In the genomic region with DNA sequence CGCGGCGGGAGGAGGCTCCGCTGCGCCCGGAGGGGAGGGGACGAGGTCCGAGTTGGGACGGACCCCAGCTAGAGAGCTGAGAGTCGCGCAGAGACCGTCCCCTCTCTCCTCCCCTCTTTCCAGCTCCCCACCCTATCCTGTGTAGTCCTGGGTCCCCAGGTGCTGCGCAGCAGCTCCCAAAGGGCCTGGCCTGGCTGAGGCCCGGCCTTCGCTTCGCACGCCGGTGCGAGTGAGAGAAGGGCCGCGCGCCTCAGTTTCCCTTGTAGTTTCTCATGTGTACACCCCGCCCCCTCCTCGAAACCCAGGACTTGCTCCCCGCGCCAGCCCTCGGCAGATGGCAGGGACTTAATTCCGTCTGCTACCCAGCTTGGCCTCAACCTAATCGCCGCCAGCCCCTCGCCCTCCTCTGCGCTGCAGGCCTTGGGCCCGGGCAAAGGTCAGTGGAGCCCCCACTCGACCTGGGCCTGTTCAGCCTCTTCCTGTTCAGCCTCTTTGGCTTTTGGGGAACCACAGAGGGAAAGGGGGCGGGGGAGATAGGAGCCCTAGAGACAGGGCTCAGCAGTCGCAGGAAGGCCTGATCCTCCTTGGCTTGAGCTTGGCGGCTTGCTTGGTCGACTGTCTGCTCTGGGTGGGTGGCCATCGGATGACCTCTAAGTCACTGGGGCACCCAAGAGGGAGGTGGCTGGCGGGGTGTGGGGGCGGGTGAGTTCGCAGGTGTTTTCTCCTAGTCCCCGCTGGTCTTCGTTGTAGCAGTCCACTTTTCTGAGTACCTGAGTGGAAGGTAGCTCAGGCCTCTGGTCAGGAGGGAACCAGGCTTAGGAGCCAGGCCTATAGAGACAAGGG, we compare ENCODE assay signal across 8 cellular contexts. TPM values are rescaled to one million over a fixed set of nuclear protein-coding genes. Genes with fewer than 3 reads are reported as not detected.
DNase-seq lines count a peak whose midpoint lies in the region; ATAC-seq, FAIRE-seq and TF ChIP-seq lines count a peak whose summit lies in the region.

No MANE protein-coding gene starts in this region.

- peak overlapping the region; percentile 69 for H3K4me3 ChIP-seq in BE2C (ENCODE audit: low read depth, low read length)
- peak overlapping the region; percentile 79 to 96 (median 92) for H3K4me3 ChIP-seq in Peyer's patch
- H3K4me3 ChIP-seq in K562 = peak overlapping the region; percentile 67
- H3K4me3 ChIP-seq in spleen = peak overlapping the region; percentile 78 to 98 (median 90)

- H2AFZ ChIP-seq in K562 (ENCODE audit: low read depth, low read length) = peak overlapping the region; percentile 58

- H3K27me3 ChIP-seq in BE2C = no peaks in the 10 kb centered on the region
- no peaks in the 10 kb centered on the region for H3K27me3 ChIP-seq in Peyer's patch
- H3K27me3 ChIP-seq in K562 (ENCODE audit: control insufficient read depth in 2 of 2, insufficient read depth in 2 of 2, low read length in 2 of 2) = no peaks in the 10 kb centered on the region
- H3K27me3 ChIP-seq in spleen (replicated peaks in 1 of 7) = no peaks in the 10 kb centered on the region

- DNase-seq in BE2C (peak; percentile 27), Peyer's patch (peak; percentile 58 to 65 (median 59)), K562 (ENCODE audit: extremely low read depth in 1 of 4, low spot score in 3 of 4) (peak; percentile 46 to 64 (median 58)), iPS-NIHi7 (ENCODE audit: extremely low spot score) (peak; percentile 55), spleen (peak; percentile 90), NCI-H2081 (lab: John Stamatoyannopoulos, UW) (no peak)

- H3K9me3 ChIP-seq in BE2C = no peaks in the 10 kb centered on the region
- H3K9me3 ChIP-seq in Peyer's patch = no peaks in the 10 kb centered on the region
- no peaks in the 10 kb centered on the region for H3K9me3 ChIP-seq in K562 (replicated peaks; ENCODE audit: control insufficient read depth, insufficient read depth, low read depth, low read length)
- H3K9me3 ChIP-seq in spleen = no peaks in the 10 kb centered on the region

- H3K27ac ChIP-seq in Peyer's patch (peak overlapping the region; percentile 96 to 100 (median 98)), K562 (ENCODE audit: extremely low read depth, low read depth, low read length) (peak overlapping the region; percentile 99), spleen (peak overlapping the region; percentile 95 to 99 (median 98))

- TF ChIP-seq POLR2A in GM18951 (IDR thresholded peaks at IDR 0.05; ENCODE audit: extremely low read depth, insufficient read depth, insufficient read length) = peak; percentile 24
- no peak for TF ChIP-seq POLR2A in Peyer's patch (IDR thresholded peaks at IDR 0.05)
- no peak for TF ChIP-seq POLR2A in K562 (conservative IDR thresholded peaks at IDR 0.05)
- TF ChIP-seq POLR2A in spleen (IDR thresholded peaks at IDR 0.05) = no peak

- POLR2A ChIA-PET in K562 (lab: Yijun Ruan, JAX) = interaction anchor here (0.5 to 3.5 kb wide), 14 partner anchors 10 to 309 kb away, joined by 3 to 43 read pairs (median 4); partner anchors contain the start of genes PI4KB and PSMB4

- ATAC-seq in K562 (peak; percentile 8), HG03196 (IDR thresholded peaks at IDR 0.05; ENCODE audit: unreplicated experiment) (no peak)

- peak overlapping the region; percentile 100 for H3K4me2 ChIP-seq in K562 (ENCODE audit: insufficient read depth, low read length)

- CTCF ChIA-PET in K562 (lab: Yijun Ruan, JAX; ENCODE audit: low intra/inter-chr PET ratio) = no interaction called here

- no peaks in the 10 kb centered on the region for H3K4me1 ChIP-seq in BE2C
- H3K4me1 ChIP-seq in Peyer's patch = peaks cover 0 to 15% (median 11%) of the 10 kb centered on the region in 4 donors
- peaks cover 19 to 42% of the 10 kb centered on the region in 2 experiments for H3K4me1 ChIP-seq in K562 (replicated peaks in 1 of 2; ENCODE audit: control insufficient read depth in 2 of 2, insufficient read depth in 2 of 2, low read length in 2 of 2)
- peaks cover 13 to 67% (median 33%) of the 10 kb centered on the region in 6 donors for H3K4me1 ChIP-seq in spleen

- TF ChIP-seq RAD21 in K562 (CRISPR knock-in tag; conservative IDR thresholded peaks at IDR 0.05 in 1 of 2, IDR thresholded peaks at IDR 0.05 in 1 of 2) = no peak

- WGBS in K562 (ENCODE audit: insufficient coverage, low coverage, missing lambda C conversion rate) = 6% methylated on average over 30 of the region's 44 CpGs
- 5 to 11% (median 6%) methylated on average over 28 to 44 of the region's 44 CpGs for WGBS in spleen, 5 donors

- peak overlapping the region; percentile 93 to 99 for H3K9ac ChIP-seq in K562 (ENCODE audit: insufficient read depth in 1 of 2, low read depth in 2 of 2, low read length in 2 of 2)

- TF ChIP-seq CTCF in BE2C (IDR thresholded peaks at IDR 0.05; ENCODE audit: low read depth, low read length) (no peak), Peyer's patch (IDR thresholded peaks at IDR 0.05) (no peak), K562 (IDR thresholded peaks at IDR 0.05 in 2 of 3, conservative IDR thresholded peaks at IDR 0.05 in 1 of 3; ENCODE audit: insufficient read depth in 2 of 3, low read depth in 1 of 3, low read length in 3 of 3) (no peak), spleen (IDR thresholded peaks at IDR 0.05 in 8 of 11, conservative IDR thresholded peaks at IDR 0.05 in 3 of 11) (no peak)

- intact Hi-C loops in K562 (cut with micrococcal nuclease) = loop anchor here (10.0 kb wide), 1 partner anchor 62 kb away; the partner anchor contains the start of gene RFX5
- intact Hi-C loops in spleen (cut with DNase I; ENCODE audit: low total_unique reads) = loop anchor here (10.0 kb wide), 1 partner anchor 62 kb away; the partner anchor contains the start of gene RFX5

- peaks cover 28% of the 10 kb centered on the region for H3K79me2 ChIP-seq in K562 (ENCODE audit: control insufficient read depth, insufficient read depth, low read length)

- BruUV-seq in K562 (replicated peaks; lab: Mats Ljungman, UMichigan) = no TSS peak

- in situ Hi-C loops in GM18951 (cut with MboI; ENCODE audit: low sequenced_read_pairs, unreplicated experiment) = no loop called here
- in situ Hi-C loops in K562 (cut with MboI) = no loop called here

- no peak for TF ChIP-seq EP300 in K562 (IDR thresholded peaks at IDR 0.05; ENCODE audit: low read length)

- FAIRE-seq in K562 (lab: Jason Lieb, UNC) = peak; percentile 52

- H3K36me3 ChIP-seq in BE2C (peaks cover 14% of the 10 kb centered on the region), Peyer's patch (peaks cover 0 to 34% (median 0%) of the 10 kb centered on the region in 3 donors), K562 (ENCODE audit: control insufficient read depth, insufficient read depth, low read length) (peaks cover 39% of the 10 kb centered on the region; the same call in 2 of the 3 replicates), spleen (peaks cover 2 to 36% (median 28%) of the 10 kb centered on the region in 6 donors)

- H4K20me1 ChIP-seq in K562 (replicated peaks; ENCODE audit: control insufficient read depth, insufficient read depth, low read length) = peaks cover 8% of the 10 kb centered on the region; the same call in 1 of the 2 replicates

- peaks cover 4% of the 10 kb centered on the region for H3K9me1 ChIP-seq in K562 (ENCODE audit: control insufficient read depth, insufficient read depth, low read length)

RNA-seq across cellular contexts. Expression of gene ZNF687, which starts 1.0 kb away (rescaled TPM):
- 17.3 TPM for polyA plus RNA-seq in BE2C (2012; ENCODE audit: insufficient read depth, insufficient read length, low read depth)
- total RNA-seq in Peyer's patch = 10 to 100 TPM; 30.5 to 53.5 (median 38.5) TPM
- 31.3 and 87.1 TPM in 2 replicates for total RNA-seq in K562 (2011; cell fraction: chromatin; rRNA removed; ENCODE audit: low replicate concordance)
- 63.7 and 79.5 TPM in 2 replicates for total RNA-seq in K562 (2011; cell fraction: nucleolus; rRNA removed)
- 34.4 and 45.7 TPM in 2 replicates for total RNA-seq in K562 (2011; cell fraction: nucleoplasm; rRNA removed)
- total RNA-seq in K562 (2014; rRNA removed) = 12.3 and 15.6 TPM in 2 replicates
- total RNA-seq in K562 (2014; rRNA removed; fragmentation: Illumina TruSeq; extraction: Trizol) = 5.1 and 6.9 TPM in 2 replicates
- 10.6 and 10.7 TPM in 2 replicates for total RNA-seq in K562 (2015; rRNA removed; fragmentation: Illumina TruSeq; extraction: Trizol)
- total RNA-seq in K562 (2021) = 22.7 and 26.4 TPM in 2 replicates
- 9.0 and 16.9 TPM in 2 replicates for polyA plus RNA-seq in K562 (2011; rRNA removed)
- 18.6 and 24.5 TPM in 2 replicates for polyA plus RNA-seq in K562 (2011; cell fraction: cytosol; rRNA removed)
- polyA plus RNA-seq in K562 (2011; cell fraction: nucleus; rRNA removed) = 32.1 and 47.9 TPM in 2 replicates
- polyA plus RNA-seq in K562 (2012) = 14.2 and 25.5 TPM in 2 replicates
- polyA plus RNA-seq in K562 (2014; fragmentation: Illumina TruSeq; extraction: Trizol) = 11.5 and 14.4 TPM in 2 replicates
- under 1 TPM; 0.13 to 0.21 TPM for polyA plus RNA-seq in K562 (2014; fragmentation: Nextera tagmentation; extraction: Ambion mirVana)
- polyA plus RNA-seq in K562 (2014; rRNA removed) = 12.8 and 13.2 TPM in 2 replicates
- polyA minus RNA-seq in K562 (2011; rRNA and poly(A)+ RNA removed) = 15.5 and 16.2 TPM in 2 replicates
- polyA minus RNA-seq in K562 (2011; cell fraction: cytosol; rRNA and poly(A)+ RNA removed) = 19.1 and 23.9 TPM in 2 replicates
- polyA minus RNA-seq in K562 (2011; cell fraction: nucleus; rRNA and poly(A)+ RNA removed) = 33.4 and 47.0 TPM in 2 replicates
- 10 to 100 TPM; 27.3 to 46.6 (median 33.4) TPM for total RNA-seq in spleen
- 10 to 100 TPM in 1 of 3 donors, 1 to 10 TPM in 2; 9.1 to 17.7 (median 9.8) TPM for polyA plus RNA-seq in spleen

RNA-seq across cellular contexts. Expression of gene PSMD4, which starts 28.6 kb away (rescaled TPM):
- 377 TPM for polyA plus RNA-seq in BE2C (2012; ENCODE audit: insufficient read depth, insufficient read length, low read depth)
- total RNA-seq in Peyer's patch = 100 to 1,000 TPM in 2 of 4 donors, 10 to 100 TPM in 2; 84.6 to 153 (median 103) TPM
- 204 and 285 TPM in 2 replicates for total RNA-seq in K562 (2011; cell fraction: chromatin; rRNA removed; ENCODE audit: low replicate concordance)
- total RNA-seq in K562 (2011; cell fraction: nucleolus; rRNA removed) = 154 and 177 TPM in 2 replicates
- total RNA-seq in K562 (2011; cell fraction: nucleoplasm; rRNA removed) = 184 and 195 TPM in 2 replicates
- total RNA-seq in K562 (2014; rRNA removed) = 298 and 306 TPM in 2 replicates
- total RNA-seq in K562 (2014; rRNA removed; fragmentation: Illumina TruSeq; extraction: Trizol) = 322 and 353 TPM in 2 replicates
- 291 and 295 TPM in 2 replicates for total RNA-seq in K562 (2015; rRNA removed; fragmentation: Illumina TruSeq; extraction: Trizol)
- total RNA-seq in K562 (2021) = 243 and 255 TPM in 2 replicates
- polyA plus RNA-seq in K562 (2011; rRNA removed) = 298 and 324 TPM in 2 replicates
- polyA plus RNA-seq in K562 (2011; cell fraction: cytosol; rRNA removed) = 395 and 420 TPM in 2 replicates
- polyA plus RNA-seq in K562 (2011; cell fraction: nucleus; rRNA removed) = 143 and 175 TPM in 2 replicates
- polyA plus RNA-seq in K562 (2012) = 260 and 366 TPM in 2 replicates
- 283 and 307 TPM in 2 replicates for polyA plus RNA-seq in K562 (2014; fragmentation: Illumina TruSeq; extraction: Trizol)
- 100 to 1,000 TPM; 194 to 243 TPM for polyA plus RNA-seq in K562 (2014; fragmentation: Nextera tagmentation; extraction: Ambion mirVana)
- 302 and 313 TPM in 2 replicates for polyA plus RNA-seq in K562 (2014; rRNA removed)
- 332 and 377 TPM in 2 replicates for polyA minus RNA-seq in K562 (2011; rRNA and poly(A)+ RNA removed)
- polyA minus RNA-seq in K562 (2011; cell fraction: cytosol; rRNA and poly(A)+ RNA removed) = 124 and 136 TPM in 2 replicates
- polyA minus RNA-seq in K562 (2011; cell fraction: nucleus; rRNA and poly(A)+ RNA removed) = 48.2 and 62.2 TPM in 2 replicates
- total RNA-seq in spleen = 100 to 1,000 TPM in 5 of 7 donors, 10 to 100 TPM in 2; 90.8 to 157 (median 121) TPM
- polyA plus RNA-seq in spleen = 100 to 1,000 TPM; 149 to 180 (median 156) TPM

RNA-seq across cellular contexts. Expression of gene PI4KB, which starts 44.1 kb away (rescaled TPM):
- polyA plus RNA-seq in BE2C (2012; ENCODE audit: insufficient read depth, insufficient read length, low read depth) = 87.0 TPM
- total RNA-seq in Peyer's patch (100 to 1,000 TPM in 1 of 4 donors, 10 to 100 TPM in 3; 68.0 to 147 (median 83.7) TPM), K562 (2014; rRNA removed) (45.1 and 62.4 TPM in 2 replicates), K562 (2014; rRNA removed; fragmentation: Illumina TruSeq; extraction: Trizol) (20.5 and 27.9 TPM in 2 replicates), K562 (2015; rRNA removed; fragmentation: Illumina TruSeq; extraction: Trizol) (30.1 and 32.8 TPM in 2 replicates), K562 (2021) (51.8 and 54.3 TPM in 2 replicates), spleen (10 to 100 TPM; 63.7 to 85.4 (median 69.5) TPM)
- 172 and 273 TPM in 2 replicates for total RNA-seq in K562 (2011; cell fraction: chromatin; rRNA removed; ENCODE audit: low replicate concordance)
- total RNA-seq in K562 (2011; cell fraction: nucleolus; rRNA removed) = 144 and 147 TPM in 2 replicates
- 134 and 144 TPM in 2 replicates for total RNA-seq in K562 (2011; cell fraction: nucleoplasm; rRNA removed)
- polyA plus RNA-seq in K562 (2011; rRNA removed) (65.4 and 78.3 TPM in 2 replicates), K562 (2014; fragmentation: Illumina TruSeq; extraction: Trizol) (55.8 and 58.0 TPM in 2 replicates), K562 (2014; fragmentation: Nextera tagmentation; extraction: Ambion mirVana) (1 to 10 TPM; 3.1 to 8.9 TPM), K562 (2014; rRNA removed) (45.9 and 67.2 TPM in 2 replicates), spleen (10 to 100 TPM; 25.6 to 41.4 (median 30.8) TPM)
- 75.5 and 76.8 TPM in 2 replicates for polyA plus RNA-seq in K562 (2011; cell fraction: cytosol; rRNA removed)
- polyA plus RNA-seq in K562 (2011; cell fraction: nucleus; rRNA removed) = 206 and 207 TPM in 2 replicates
- polyA plus RNA-seq in K562 (2012) = 38.3 and 59.7 TPM in 2 replicates
- polyA minus RNA-seq in K562 (2011; rRNA and poly(A)+ RNA removed) = 89.6 and 112 TPM in 2 replicates
- 33.2 and 48.9 TPM in 2 replicates for polyA minus RNA-seq in K562 (2011; cell fraction: cytosol; rRNA and poly(A)+ RNA removed)
- polyA minus RNA-seq in K562 (2011; cell fraction: nucleus; rRNA and poly(A)+ RNA removed) = 41.1 and 46.8 TPM in 2 replicates

Comparison
In these comparisons a context has a peak if more than half of its experiments do, and no peak if none do; other contexts are left out.
1. DNase-seq: peak in BE2C (single experiment), Peyer's patch (3 of 3), K562 (4 of 4), iPS-NIHi7 (single experiment) and spleen (single experiment); none in NCI-H2081 (0 of 2).
2. Peak in every context shown above with its lines, with median percentiles within 50 percentile points of each other: H3K4me3 ChIP-seq and H3K27ac ChIP-seq.